Comparison of ENCODE assay signal across 10 cellular contexts in genomic region chr6:105369145-105369544, GRCh38.
"Had no signal": no experiment of that assay in that cellular context is flagged by ENCODE, and none has a peak within 500 bp of the region (broad histone marks: within the 10 kb centered on the region; RNA-seq: fewer than 3 reads in every experiment).

No MANE protein-coding gene starts in this region.

- DNase-seq: GM23248, H9, HCEC 1CT, HFFc6, IMR-90, KG1 had no signal

- H3K4me3 Mint-ChIP-seq: H9, HFFc6 had no signal

- ATAC-seq: K562 had no signal

- H2AFZ ChIP-seq: GM23248 had no signal

- FAIRE-seq: H1, H54, K562 had no signal

- H3K9ac ChIP-seq: GM23248 had no signal

- H3K4me1 Mint-ChIP-seq: H9 had no signal

- H3K4me3 ChIP-seq: GM23248, K562 had no signal

- H3K9me3 Mint-ChIP-seq: H9, HFFc6 had no signal

- H3K27ac Mint-ChIP-seq: H9, HFFc6 had no signal

- H3K27ac ChIP-seq: GM23248, HL-60 had no signal
